In genomic region chr20:33096921-33097320, GRCh38 we compare ENCODE assay signal across 19 cellular contexts. TPM values are rescaled to one million over a fixed set of nuclear protein-coding genes. Genes with fewer than 3 reads are reported as not detected.
DNase-seq lines count a peak whose midpoint lies in the region; ATAC-seq and TF ChIP-seq lines count a peak whose summit lies in the region.
"Had no signal": no experiment of that assay in that cellular context is flagged by ENCODE, and none has a peak within 500 bp of the region (broad histone marks: within the 10 kb centered on the region; RNA-seq: fewer than 3 reads in every experiment).

No MANE protein-coding gene starts in this region.

- ATAC-seq in right cardiac atrium (peak in 1 of 2 donors; percentile 73), Right ventricle myocardium inferior (no peak)
- ATAC-seq: CD8-positive, alpha-beta T cell had no signal

- no peak overlapping the region for H3K27ac Mint-ChIP-seq in activated naive CD4-positive, alpha-beta T cell treated with anti-CD3 and anti-CD28 coated beads, Interleukin-2, amount 10 ng/mL, durations not matched to agents 7 days and 5 days
- H3K27ac Mint-ChIP-seq: CD14-positive monocyte; CD8-positive, alpha-beta T cell; HFFc6 had no signal

- no peak overlapping the region for H3K4me3 Mint-ChIP-seq in activated naive CD4-positive, alpha-beta T cell treated with anti-CD3 and anti-CD28 coated beads, Interleukin-2, amount 10 ng/mL, durations not matched to agents 7 days and 5 days
- H3K4me3 Mint-ChIP-seq: CD14-positive monocyte; CD8-positive, alpha-beta T cell; HFFc6 had no signal

- H3K36me3 Mint-ChIP-seq in activated naive CD4-positive, alpha-beta T cell treated with anti-CD3 and anti-CD28 coated beads, Interleukin-2, amount 10 ng/mL, durations not matched to agents 7 days and 5 days: no peaks in the 10 kb centered on the region
- H3K36me3 Mint-ChIP-seq: CD14-positive monocyte; CD8-positive, alpha-beta T cell had no signal

- POLR2A ChIA-PET in HEK293T (lab: Yijun Ruan, JAX): no interaction called here

- no peaks in the 10 kb centered on the region for H4K20me1 ChIP-seq in mammary epithelial cell (ENCODE audit: insufficient read depth, low read length)

- 44% methylated on average over 3 of the region's 3 CpGs for WGBS in right cardiac atrium
- 0% methylated on average over 3 of the region's 3 CpGs for WGBS in mammary epithelial cell (ENCODE audit: low coverage, missing lambda C conversion rate)

- H3K9me3 Mint-ChIP-seq in activated naive CD4-positive, alpha-beta T cell treated with anti-CD3 and anti-CD28 coated beads, Interleukin-2, amount 10 ng/mL, durations not matched to agents 7 days and 5 days: no peaks in the 10 kb centered on the region
- H3K9me3 Mint-ChIP-seq: CD14-positive monocyte; CD8-positive, alpha-beta T cell; HFFc6 had no signal

- H3K79me2 ChIP-seq in mammary epithelial cell (ENCODE audit: insufficient read depth, low read length): no peaks in the 10 kb centered on the region

- TF ChIP-seq CTCF in mammary epithelial cell (conservative IDR thresholded peaks at IDR 0.05 in 1 of 2, IDR thresholded peaks at IDR 0.05 in 1 of 2; ENCODE audit: extremely low read depth in 1 of 2, insufficient read depth in 1 of 2, low read depth in 1 of 2, low read length in 2 of 2): no peak

- H3K27me3 ChIP-seq in right cardiac atrium (ENCODE audit: control insufficient read depth, insufficient read depth) (no peaks in the 10 kb centered on the region), mammary epithelial cell (ENCODE audit: insufficient read depth, low read length) (no peaks in the 10 kb centered on the region)

- H3K27ac ChIP-seq in right cardiac atrium (ENCODE audit: low read length) (no peak overlapping the region), mammary epithelial cell (ENCODE audit: insufficient read depth, low read depth, low read length) (no peak overlapping the region)

- DNase-seq in right cardiac atrium (peak; percentile 58 to 92 (median 79)), Right ventricle myocardium inferior (ENCODE audit: missing footprints) (no peak), astrocyte of the hippocampus (ENCODE audit: low read depth, low spot score) (peak; percentile 44), posterior vena cava (ENCODE audit: low spot score) (peak; percentile 71), mammary epithelial cell (no peak), HEK293T (ENCODE audit: extremely low spot score) (no peak)
- no peak for DNase-seq in activated naive CD4-positive, alpha-beta T cell treated with anti-CD3 and anti-CD28 coated beads, Interleukin-2, amount 10 ng/mL, durations not matched to agents 7 days and 5 days
- DNase-seq: 8988T; CD8-positive, alpha-beta T cell; COR-L47; DMS153; DMS79 treated with DMSO at 0.1 percent for 48 hours; EL; HFFc6 had no signal

- intact Hi-C loops in right cardiac atrium (cut with DNase I) (loop anchor here in 3 of 4 donors (5.0 to 10.0 kb wide), 3 partner anchors 195 to 302 kb away; no protein-coding TSS in a partner anchor), Right ventricle myocardium inferior (cut with DNase I) (loop anchor here (1.0 to 2.0 kb wide), 2 partner anchors 195 to 306 kb away; no protein-coding TSS in a partner anchor), posterior vena cava (cut with DNase I) (no loop called here), mammary epithelial cell (cut with micrococcal nuclease) (loop anchor here (1.0 kb wide), 5 partner anchors 114 to 423 kb away; no protein-coding TSS in a partner anchor)

- peaks cover 7% of the 10 kb centered on the region for H3K27me3 Mint-ChIP-seq in activated naive CD4-positive, alpha-beta T cell treated with anti-CD3 and anti-CD28 coated beads, Interleukin-2, amount 10 ng/mL, durations not matched to agents 7 days and 5 days

- in situ Hi-C loops in mammary epithelial cell (cut with MboI; ENCODE audit: low sequenced_read_pairs in 2 of 2): loop anchor here in 1 of 2 donors (25.0 kb wide), 2 partner anchors 185 to 310 kb away; no protein-coding TSS in a partner anchor

- H3K4me2 ChIP-seq in mammary epithelial cell (ENCODE audit: insufficient read depth, low read depth, low read length): no peak overlapping the region

- H3K4me1 ChIP-seq in right cardiac atrium (ENCODE audit: control insufficient read depth, insufficient read depth, low read length): no peaks in the 10 kb centered on the region
- H3K4me1 ChIP-seq in mammary epithelial cell (ENCODE audit: insufficient read depth, low read length): no peaks in the 10 kb centered on the region
- H3K4me1 ChIP-seq: HAP-1 had no signal

- H3K4me3 ChIP-seq in right cardiac atrium (ENCODE audit: low read length) (no peak overlapping the region), mammary epithelial cell (replicated peaks in 1 of 3; ENCODE audit: insufficient read depth in 1 of 3, low read depth in 2 of 3, low read length in 3 of 3) (no peak overlapping the region)
- H3K4me3 ChIP-seq: HAP-1 had no signal

- no peaks in the 10 kb centered on the region for H3K9me3 ChIP-seq in right cardiac atrium (ENCODE audit: control insufficient read depth, low read length)
- H3K9me3 ChIP-seq in mammary epithelial cell (replicated peaks; ENCODE audit: insufficient read depth, low read length): no peaks in the 10 kb centered on the region
- H3K9me3 ChIP-seq: HAP-1 had no signal

- no peaks in the 10 kb centered on the region for H3K4me1 Mint-ChIP-seq in activated naive CD4-positive, alpha-beta T cell treated with anti-CD3 and anti-CD28 coated beads, Interleukin-2, amount 10 ng/mL, durations not matched to agents 7 days and 5 days
- H3K4me1 Mint-ChIP-seq: CD14-positive monocyte had no signal

- dilution Hi-C loops in mammary epithelial cell (cut with HindIII; ENCODE audit: low sequenced_read_pairs): no loop called here

- H3K9ac ChIP-seq in mammary epithelial cell (ENCODE audit: insufficient read depth, low read length): no peak overlapping the region

- no TSS peak for BruUV-seq in mammary epithelial cell (replicated peaks; lab: Mats Ljungman, UMichigan)

- no peaks in the 10 kb centered on the region for H3K36me3 ChIP-seq in mammary epithelial cell (ENCODE audit: insufficient read depth, low read length)
- H3K36me3 ChIP-seq: HAP-1 had no signal

- CTCF ChIA-PET in activated naive CD4-positive, alpha-beta T cell treated with anti-CD3 and anti-CD28 coated beads, Interleukin-2, amount 10 ng/mL, durations not matched to agents 7 days and 5 days (lab: Charles Lee): interaction anchor here (0.9 to 2.4 kb wide), 9 partner anchors 151 to 307 kb away, joined by 3 to 17 read pairs (median 5); no protein-coding TSS in a partner anchor
- CTCF ChIA-PET in mammary epithelial cell (lab: Charles Lee; ENCODE audit: low non-redundant PET): no interaction called here
- CTCF ChIA-PET in HEK293T (lab: Yijun Ruan, JAX): interaction anchor here (0.7 to 1.4 kb wide), 4 partner anchors 10 to 196 kb away, joined by 3 to 6 read pairs (median 5); no protein-coding TSS in a partner anchor

- no peak overlapping the region for H2AFZ ChIP-seq in mammary epithelial cell (ENCODE audit: low read depth, low read length)

TF ChIP-seq in HEK293T, 16 proteins besides CTCF, POLR2A, EP300 and RAD21:
- no peak for TF ChIP-seq SP1 (IDR thresholded peaks at IDR 0.05)
- no peak for TF ChIP-seq LEF1 (IDR thresholded peaks at IDR 0.05; ENCODE audit: borderline replicate concordance)
- TF ChIP-seq FOXK2 (IDR thresholded peaks at IDR 0.05): no peak
- TF ChIP-seq CTBP1 (IDR thresholded peaks at IDR 0.05; ENCODE audit: borderline replicate concordance): no peak
- TF ChIP-seq BHLHE40 (IDR thresholded peaks at IDR 0.05; ENCODE audit: borderline replicate concordance): no peak
- TF ChIP-seq TARDBP (IDR thresholded peaks at IDR 0.05): no peak
- no peak for TF ChIP-seq FOXA1 (IDR thresholded peaks at IDR 0.05)
- TF ChIP-seq PKNOX1 (IDR thresholded peaks at IDR 0.05): no peak
- no peak for TF ChIP-seq ARNT (IDR thresholded peaks at IDR 0.05)
- no peak for TF ChIP-seq SUZ12 (IDR thresholded peaks at IDR 0.05)
- TF ChIP-seq L3MBTL2 (conservative IDR thresholded peaks at IDR 0.05): no peak

RNA-seq across cellular contexts. Expression of gene BPIFB4, which starts 17.5 kb away (rescaled TPM):
- total RNA-seq in right cardiac atrium: under 1 TPM in 2 of 4 donors, not detected in 2; 0.62 to 0.69 TPM
- not detected for polyA plus RNA-seq in right cardiac atrium
- total RNA-seq in Right ventricle myocardium inferior: not detected
- total RNA-seq in posterior vena cava: not detected
- not detected for total RNA-seq in mammary epithelial cell
- not detected for polyA plus RNA-seq in mammary epithelial cell
- not detected for polyA minus RNA-seq in mammary epithelial cell
- total RNA-seq: CD8-positive, alpha-beta T cell; H1; HepG2; HFFc6 had no signal
- polyA plus RNA-seq: BJ, CD14-positive monocyte, H1 had no signal

RNA-seq across cellular contexts. Expression of gene BPIFB3, which starts 43.2 kb away (rescaled TPM):
- not detected for total RNA-seq in right cardiac atrium
- polyA plus RNA-seq in right cardiac atrium: not detected
- not detected for total RNA-seq in Right ventricle myocardium inferior
- not detected for total RNA-seq in posterior vena cava
- total RNA-seq in mammary epithelial cell: not detected
- polyA plus RNA-seq in mammary epithelial cell: not detected
- not detected for polyA minus RNA-seq in mammary epithelial cell
- total RNA-seq: CD8-positive, alpha-beta T cell; H1; HepG2; HFFc6 had no signal
- polyA plus RNA-seq: BJ, CD14-positive monocyte, H1 had no signal

Comparison
In these comparisons a context has a peak if more than half of its experiments do, and no peak if none do; other contexts are left out.
1. DNase-seq: peak in right cardiac atrium (3 of 3), astrocyte of the hippocampus (single experiment) and posterior vena cava (single experiment); none in Right ventricle myocardium inferior (single experiment), activated naive CD4-positive, alpha-beta T cell treated with anti-CD3 and anti-CD28 coated beads, Interleukin-2, amount 10 ng/mL, durations not matched to agents 7 days and 5 days (single experiment), mammary epithelial cell (single experiment) and HEK293T (single experiment).
2. intact Hi-C loops: an anchor here in right cardiac atrium (5.0 to 10.0 kb wide), Right ventricle myocardium inferior (1.0 to 2.0 kb wide) and mammary epithelial cell (1.0 kb wide); none called in posterior vena cava.